11 cellular contexts compared by ENCODE assay signal in the genomic region with DNA sequence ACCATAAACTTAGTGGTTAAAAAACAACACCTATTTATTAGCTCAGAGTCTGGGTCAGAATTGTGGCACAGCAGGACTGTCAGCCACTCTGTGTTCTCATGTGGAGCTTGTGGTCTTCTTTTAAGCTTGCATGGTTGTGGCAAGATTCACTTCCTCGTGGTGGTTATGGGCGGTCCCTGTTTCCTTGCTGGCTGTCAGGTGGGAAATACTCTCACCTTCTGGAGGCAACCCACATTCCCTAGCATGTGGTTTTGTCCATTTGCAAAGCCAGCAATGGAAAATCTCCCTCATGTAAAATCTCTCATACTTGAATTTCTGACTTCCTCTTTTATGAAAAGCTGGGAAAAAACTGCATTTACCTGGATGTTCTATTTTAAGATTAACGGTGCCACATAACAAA.
DNase-seq lines count a peak whose midpoint lies in the region; ATAC-seq and TF ChIP-seq lines count a peak whose summit lies in the region.
"Had no signal": no experiment of that assay in that cellular context is flagged by ENCODE, and none has a peak within 500 bp of the region (broad histone marks: within the 10 kb centered on the region; RNA-seq: fewer than 3 reads in every experiment).

No MANE protein-coding gene starts in this region.

- WGBS in spleen, 5 donors: 21 to 48% (median 25%) methylated on average over 3 of the region's 3 CpGs

- H3K4me3 Mint-ChIP-seq in T-cell: no peak overlapping the region

- POLR2A ChIA-PET in PC-3 (lab: Charles Lee; ENCODE audit: unreplicated experiment) (no interaction called here), T-cell (lab: Charles Lee) (no interaction called here)

- H3K79me2 ChIP-seq in PC-3 (ENCODE audit: low read length): no peaks in the 10 kb centered on the region

- H3K36me3 Mint-ChIP-seq in T-cell: no peaks in the 10 kb centered on the region

- no peaks in the 10 kb centered on the region for H3K9me2 ChIP-seq in PC-3 (replicated peaks; ENCODE audit: low read length)

- no peak overlapping the region for H3K27ac Mint-ChIP-seq in T-cell

- peaks cover 0 to 8% (median 5%) of the 10 kb centered on the region in 3 donors for H3K9me3 Mint-ChIP-seq in T-cell

- intact Hi-C loops in spleen (cut with DNase I; ENCODE audit: low total_unique reads) (no loop called here), PC-3 (cut with micrococcal nuclease) (no loop called here)

- H3K9me3 ChIP-seq in spleen (no peaks in the 10 kb centered on the region), PC-3 (ENCODE audit: low read length) (no peaks in the 10 kb centered on the region)
- H3K9me3 ChIP-seq: SJCRH30, transverse colon had no signal

- peak; percentile 97 for ATAC-seq in GM18870 (IDR thresholded peaks at IDR 0.05; ENCODE audit: unreplicated experiment)
- ATAC-seq in HG02571 (IDR thresholded peaks at IDR 0.05; ENCODE audit: unreplicated experiment): peak; percentile 81
- peak; percentile 97 for ATAC-seq in HG03457 (IDR thresholded peaks at IDR 0.05; ENCODE audit: unreplicated experiment)
- ATAC-seq in PC-3: no peak
- ATAC-seq in T-cell (replicated peaks in 1 of 4): no peak

- no peak overlapping the region for H3K9ac ChIP-seq in PC-3 (ENCODE audit: low read length)

- no peaks in the 10 kb centered on the region for H4K20me1 ChIP-seq in PC-3 (ENCODE audit: low read length)

- BruUV-seq in PC-3 (replicated peaks; lab: Mats Ljungman, UMichigan): no TSS peak

- peak; percentile 16 for DNase-seq in kidney epithelial cell (ENCODE audit: low read depth)
- no peak for DNase-seq in spleen
- no peak for DNase-seq in PC-3
- no peak for DNase-seq in T-helper 9 cell
- no peak for DNase-seq in T-cell
- DNase-seq: NCI-H1694 treated with DMSO at 0.1 percent for 48 hours, SJCRH30, transverse colon had no signal

- H3K27me3 ChIP-seq in kidney epithelial cell (ENCODE audit: control insufficient read depth, insufficient read depth, low read length): no peaks in the 10 kb centered on the region
- no peaks in the 10 kb centered on the region for H3K27me3 ChIP-seq in spleen (replicated peaks in 1 of 7)
- no peaks in the 10 kb centered on the region for H3K27me3 ChIP-seq in PC-3 (ENCODE audit: low read length)
- H3K27me3 ChIP-seq: SJCRH30, transverse colon had no signal

- H3K4me3 ChIP-seq in kidney epithelial cell (ENCODE audit: low read depth, low read length) (no peak overlapping the region), spleen (no peak overlapping the region), PC-3 (ENCODE audit: low read length) (no peak overlapping the region)
- H3K4me3 ChIP-seq: SJCRH30, transverse colon had no signal

- no peak for TF ChIP-seq POLR2A in spleen (IDR thresholded peaks at IDR 0.05)

- H3K4me1 Mint-ChIP-seq in T-cell: no peaks in the 10 kb centered on the region

- no peak overlapping the region for H3K27ac ChIP-seq in spleen
- H3K27ac ChIP-seq in PC-3 (ENCODE audit: low read length): no peak overlapping the region
- H3K27ac ChIP-seq: SJCRH30, transverse colon had no signal

- H3K4me1 ChIP-seq in spleen: no peaks in the 10 kb centered on the region
- no peaks in the 10 kb centered on the region for H3K4me1 ChIP-seq in PC-3 (ENCODE audit: insufficient read depth, low read length)
- H3K4me1 ChIP-seq: SJCRH30, transverse colon had no signal

- no peaks in the 10 kb centered on the region for H3K27me3 Mint-ChIP-seq in T-cell

- no peaks in the 10 kb centered on the region for H3F3A ChIP-seq in PC-3 (ENCODE audit: low read length, unreplicated experiment)

- no peak overlapping the region for H2AFZ ChIP-seq in PC-3 (ENCODE audit: low read length)

- H3K4me2 ChIP-seq in PC-3 (ENCODE audit: low read length): no peak overlapping the region

- CTCF ChIA-PET in PC-3 (lab: Charles Lee): no interaction called here
- CTCF ChIA-PET in T-cell (lab: Charles Lee): no interaction called here

- no peak for TF ChIP-seq CTCF in kidney epithelial cell (IDR thresholded peaks at IDR 0.05; ENCODE audit: insufficient read depth, low read length, poor library complexity, severe bottlenecking)
- TF ChIP-seq CTCF in spleen (IDR thresholded peaks at IDR 0.05 in 8 of 11, conservative IDR thresholded peaks at IDR 0.05 in 3 of 11): no peak
- no peak for TF ChIP-seq CTCF in PC-3 (conservative IDR thresholded peaks at IDR 0.05; ENCODE audit: low read depth, low read length)

- no peaks in the 10 kb centered on the region for H3K36me3 ChIP-seq in kidney epithelial cell (ENCODE audit: control insufficient read depth, insufficient read depth, low read length)
- H3K36me3 ChIP-seq in spleen: no peaks in the 10 kb centered on the region
- no peaks in the 10 kb centered on the region for H3K36me3 ChIP-seq in PC-3 (ENCODE audit: low read depth, low read length)
- H3K36me3 ChIP-seq: SJCRH30, transverse colon had no signal

Comparison
In these comparisons a context has a peak if more than half of its experiments do, and no peak if none do; other contexts are left out.
1. ATAC-seq: peak in GM18870 (single experiment), HG02571 (single experiment) and HG03457 (single experiment); none in PC-3 (single experiment) and T-cell (0 of 4).